Comparison of ENCODE assay signal across 27 cellular contexts in the genomic region with DNA sequence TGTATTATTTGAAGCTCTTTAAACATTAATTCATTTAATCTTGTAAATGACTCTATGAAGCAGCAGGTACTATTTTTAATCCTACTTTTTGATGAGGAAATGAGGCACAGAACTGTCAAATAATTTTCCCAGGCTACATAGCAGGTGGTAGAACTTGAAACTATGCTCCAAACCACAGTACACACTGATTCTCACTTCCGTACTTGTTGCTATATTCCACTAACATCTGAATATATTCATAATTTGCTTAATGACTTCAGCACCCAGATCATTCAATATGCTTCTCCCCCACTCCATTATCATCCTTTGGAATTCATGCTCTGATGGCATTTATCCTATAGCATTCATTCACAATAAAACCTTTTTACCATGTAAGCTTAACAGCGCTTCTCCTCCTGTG. TPM values are rescaled to one million over a fixed set of nuclear protein-coding genes. Genes with fewer than 3 reads are reported as not detected.
A peak's percentile ranks its signal among the peaks of the same experiment; 100 is the strongest.
DNase-seq lines count a peak whose midpoint lies in the region; ATAC-seq and TF ChIP-seq lines count a peak whose summit lies in the region.
"Had no signal": no experiment of that assay in that cellular context is flagged by ENCODE, and none has a peak within 500 bp of the region (broad histone marks: within the 10 kb centered on the region; RNA-seq: fewer than 3 reads in every experiment).

No MANE protein-coding gene starts in this region.

- H3K9me3 Mint-ChIP-seq in activated T-cell treated with anti-CD3 and anti-CD28 coated beads, Interleukin-2, amount 50 U/mL, for 72 hours = peaks cover 0 to 1% of the 10 kb centered on the region in 2 donors
- H3K9me3 Mint-ChIP-seq in activated T-cell treated with anti-CD3 and anti-CD28 coated beads, Interleukin-2, amount 50 U/mL, for 4 hours = no peaks in the 10 kb centered on the region
- no peaks in the 10 kb centered on the region for H3K9me3 Mint-ChIP-seq in stimulated activated memory B cell treated with anti-CD40 and anti-IgM and Interleukin-4, amounts not matched to agents 10 μg/mL and 1 μg/mL and 100 μg/mL, for 72 hours

- peak overlapping the region in 1 of 2 donors; percentile 40 for H3K4me3 Mint-ChIP-seq in activated T-cell treated with anti-CD3 and anti-CD28 coated beads, Interleukin-2, amount 50 U/mL, for 72 hours
- no peak overlapping the region for H3K4me3 Mint-ChIP-seq in activated T-cell treated with anti-CD3 and anti-CD28 coated beads, Interleukin-2, amount 50 U/mL, for 4 hours
- no peak overlapping the region for H3K4me3 Mint-ChIP-seq in stimulated activated memory B cell treated with anti-CD40 and anti-IgM and Interleukin-4, amounts not matched to agents 10 μg/mL and 1 μg/mL and 100 μg/mL, for 72 hours
- H3K4me3 Mint-ChIP-seq: B cell, CD14-positive monocyte had no signal

- no peak overlapping the region for H3K9ac ChIP-seq in OCI-LY3 (ENCODE audit: low read length)
- H3K9ac ChIP-seq: GM23248 had no signal

- no peaks in the 10 kb centered on the region for H3K27me3 ChIP-seq in OCI-LY3 (ENCODE audit: low read depth, low read length)
- no peaks in the 10 kb centered on the region for H3K27me3 ChIP-seq in left ventricle myocardium inferior (ENCODE audit: low read depth)
- H3K27me3 ChIP-seq: SJSA1 had no signal

- 0 out of 2 replicates have a peak overlapping the region, but pooled peaks have one; percentile 31 for H3K27ac ChIP-seq in OCI-LY3 (ENCODE audit: low read length)
- H3K27ac ChIP-seq in left ventricle myocardium inferior (replicated peaks) = no peak overlapping the region
- H3K27ac ChIP-seq: A549, GM23248, HL-60, SJSA1 had no signal

- H3K27me3 Mint-ChIP-seq in activated T-cell treated with anti-CD3 and anti-CD28 coated beads, Interleukin-2, amount 50 U/mL, for 72 hours (ENCODE audit: low read depth) = no peaks in the 10 kb centered on the region
- H3K27me3 Mint-ChIP-seq in activated T-cell treated with anti-CD3 and anti-CD28 coated beads, Interleukin-2, amount 50 U/mL, for 4 hours (ENCODE audit: low read depth) = no peaks in the 10 kb centered on the region
- H3K27me3 Mint-ChIP-seq in stimulated activated memory B cell treated with anti-CD40 and anti-IgM and Interleukin-4, amounts not matched to agents 10 μg/mL and 1 μg/mL and 100 μg/mL, for 72 hours = no peaks in the 10 kb centered on the region
- H3K27me3 Mint-ChIP-seq: B cell had no signal

- TF ChIP-seq CTCF in OCI-LY3 (IDR thresholded peaks at IDR 0.05; ENCODE audit: low read depth, low read length) (no peak), left ventricle myocardium inferior (IDR thresholded peaks at IDR 0.05; ENCODE audit: borderline replicate concordance) (no peak)

- H3K4me1 Mint-ChIP-seq in activated T-cell treated with anti-CD3 and anti-CD28 coated beads, Interleukin-2, amount 50 U/mL, for 72 hours (ENCODE audit: low read depth) = peaks cover 36% of the 10 kb centered on the region
- H3K4me1 Mint-ChIP-seq in activated T-cell treated with anti-CD3 and anti-CD28 coated beads, Interleukin-2, amount 50 U/mL, for 4 hours (ENCODE audit: low read depth) = peaks cover 45% of the 10 kb centered on the region
- H3K4me1 Mint-ChIP-seq in stimulated activated memory B cell treated with anti-CD40 and anti-IgM and Interleukin-4, amounts not matched to agents 10 μg/mL and 1 μg/mL and 100 μg/mL, for 72 hours = peaks cover 21% of the 10 kb centered on the region

- H3K9me3 ChIP-seq in OCI-LY3 (ENCODE audit: insufficient read depth, low read length) = no peaks in the 10 kb centered on the region
- no peaks in the 10 kb centered on the region for H3K9me3 ChIP-seq in left ventricle myocardium inferior (replicated peaks)
- H3K9me3 ChIP-seq: HAP-1, SJSA1 had no signal

- peak overlapping the region; percentile 61 for H3K4me2 ChIP-seq in OCI-LY3 (ENCODE audit: low read length)
- H3K4me2 ChIP-seq: A549 had no signal

- peaks cover 23% of the 10 kb centered on the region for H3K36me3 ChIP-seq in OCI-LY3 (replicated peaks; ENCODE audit: low read depth, low read length)
- H3K36me3 ChIP-seq in left ventricle myocardium inferior = peaks cover 3% of the 10 kb centered on the region

- in situ Hi-C loops in KBM-7 (cut with MboI; ENCODE audit: low pct_unique_long_range_greater_than_20kb, low sequenced_read_pairs) = no loop called here

- no peak for DNase-seq in activated T-cell treated with anti-CD3 and anti-CD28 coated beads, Interleukin-2, amount 50 U/mL, for 72 hours
- no peak for DNase-seq in activated T-cell treated with anti-CD3 and anti-CD28 coated beads, Interleukin-2, amount 50 U/mL, for 4 hours
- DNase-seq in ecto neural progenitor cell (ENCODE audit: low spot score) = no peak
- no peak for DNase-seq in left ventricle myocardium inferior
- no peak for DNase-seq in KBM-7
- DNase-seq: DMS53; GDM1; GM23248; KG1; NCI-H1105; NCI-H146; NCI-H2029; NCI-H2227 treated with DMSO at 0.1 percent for 48 hours; NCI-H510A treated with DMSO at 0.1 percent for 48 hours; NCI-H748 treated with DMSO at 0.1 percent for 48 hours; NK-92 treated with Interleukin-12 subunit alpha and Interleukin-12 subunit beta, amount 100 ng/mL, for 24 hours had no signal

- 0 out of 2 replicates have a peak overlapping the region, but pooled peaks have one; percentile 5 for H3K4me3 ChIP-seq in OCI-LY3 (ENCODE audit: low read length)
- no peak overlapping the region for H3K4me3 ChIP-seq in left ventricle myocardium inferior
- H3K4me3 ChIP-seq: A549, GM23248, HAP-1, SJSA1 had no signal

- H3K79me2 ChIP-seq in OCI-LY3 (ENCODE audit: low read length) = peaks cover 84% of the 10 kb centered on the region

- intact Hi-C loops in left ventricle myocardium inferior (cut with micrococcal nuclease) = no loop called here

- no peak for ATAC-seq in activated T-cell treated with anti-CD3 and anti-CD28 coated beads, Interleukin-2, amount 50 U/mL, for 72 hours (replicated peaks in 1 of 2)
- no peak for ATAC-seq in activated T-cell treated with anti-CD3 and anti-CD28 coated beads, Interleukin-2, amount 50 U/mL, for 4 hours
- peak; percentile 39 for ATAC-seq in HG02870 (IDR thresholded peaks at IDR 0.05; ENCODE audit: unreplicated experiment)
- ATAC-seq in stimulated activated memory B cell treated with anti-CD40 and anti-IgM and Interleukin-4, amounts not matched to agents 10 μg/mL and 1 μg/mL and 100 μg/mL, for 72 hours = no peak
- ATAC-seq: A549, HepG2, Right ventricle myocardium inferior had no signal

- peak overlapping the region; percentile 38 for H3K27ac Mint-ChIP-seq in activated T-cell treated with anti-CD3 and anti-CD28 coated beads, Interleukin-2, amount 50 U/mL, for 72 hours
- peak overlapping the region; percentile 12 for H3K27ac Mint-ChIP-seq in stimulated activated memory B cell treated with anti-CD40 and anti-IgM and Interleukin-4, amounts not matched to agents 10 μg/mL and 1 μg/mL and 100 μg/mL, for 72 hours
- H3K27ac Mint-ChIP-seq: B cell, CD14-positive monocyte had no signal

- H3K4me1 ChIP-seq in OCI-LY3 (ENCODE audit: low read length) (peaks cover 42% of the 10 kb centered on the region), left ventricle myocardium inferior (peaks cover 23% of the 10 kb centered on the region)
- H3K4me1 ChIP-seq: SJSA1 had no signal

- no peak overlapping the region for H2AFZ ChIP-seq in OCI-LY3 (ENCODE audit: low read depth, low read length)
- H2AFZ ChIP-seq: GM23248 had no signal

- peaks cover 1 to 20% of the 10 kb centered on the region in 2 donors for H3K36me3 Mint-ChIP-seq in activated T-cell treated with anti-CD3 and anti-CD28 coated beads, Interleukin-2, amount 50 U/mL, for 72 hours (ENCODE audit: insufficient read depth in 2 of 2)
- H3K36me3 Mint-ChIP-seq in activated T-cell treated with anti-CD3 and anti-CD28 coated beads, Interleukin-2, amount 50 U/mL, for 4 hours (ENCODE audit: insufficient read depth) = peaks cover 11% of the 10 kb centered on the region
- H3K36me3 Mint-ChIP-seq in stimulated activated memory B cell treated with anti-CD40 and anti-IgM and Interleukin-4, amounts not matched to agents 10 μg/mL and 1 μg/mL and 100 μg/mL, for 72 hours = peaks cover 7% of the 10 kb centered on the region

- H4K20me1 ChIP-seq in OCI-LY3 (ENCODE audit: insufficient read depth, low read length) = peaks cover 38% of the 10 kb centered on the region

RNA-seq across cellular contexts. Expression of gene ERGIC2, which starts 4.9 kb away (rescaled TPM):
- 10 to 100 TPM; 73.1 to 79.1 TPM for total RNA-seq in activated T-cell treated with anti-CD3 and anti-CD28 coated beads, Interleukin-2, amount 50 U/mL, for 72 hours
- 100 to 1,000 TPM; 100 to 109 (median 102) TPM for total RNA-seq in activated T-cell treated with anti-CD3 and anti-CD28 coated beads, Interleukin-2, amount 50 U/mL, for 4 hours
- 91.1 TPM for total RNA-seq in left ventricle myocardium inferior
